In the genomic region with DNA sequence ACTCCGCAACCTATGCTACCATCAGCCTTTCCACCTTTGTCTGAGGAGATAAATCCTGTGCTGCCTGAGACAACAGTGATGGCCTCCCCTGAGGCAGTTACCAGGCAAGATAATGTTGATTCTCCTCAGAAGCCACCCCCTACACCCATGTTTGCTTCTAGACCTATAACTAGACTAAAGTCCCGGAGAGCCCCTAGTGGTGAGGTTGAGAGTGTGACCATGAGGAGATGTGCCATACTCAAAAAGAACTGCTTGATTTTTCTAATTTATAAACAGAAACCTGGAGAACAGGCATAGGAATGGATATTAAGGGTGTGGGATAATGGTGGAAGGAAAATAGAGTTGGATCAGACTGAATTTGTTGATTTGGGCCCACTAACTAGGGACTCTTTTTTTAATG, we compare ENCODE assay signal across 7 cellular contexts.
DNase-seq lines count a peak whose midpoint lies in the region; ATAC-seq and TF ChIP-seq lines count a peak whose summit lies in the region.
"Not testable (repeated sequence)": the region's sequence is repeated elsewhere in the genome, so short reads cannot be mapped to it uniquely, and the experiment has no call there.

No MANE protein-coding gene starts in this region.

- not testable (repeated sequence) for H3K4me2 ChIP-seq in DOHH2 (ENCODE audit: low read length); GM23338; Loucy (ENCODE audit: low read depth, low read length, poor library complexity, severe bottlenecking); OCI-LY1 (ENCODE audit: low read length)

- not testable (repeated sequence) for H3K27me3 ChIP-seq in DOHH2 (ENCODE audit: control insufficient read depth, low read length); GM23338 (ENCODE audit: insufficient read depth); Loucy (ENCODE audit: insufficient read depth, low read length, poor library complexity, severe bottlenecking); OCI-LY1 (ENCODE audit: insufficient read depth, low read length); endodermal cell (ENCODE audit: control insufficient read depth, insufficient read depth, low read length, poor library complexity, severe bottlenecking)

- not testable (repeated sequence) for H3K27ac Mint-ChIP-seq in GM23338, endodermal cell

- not testable (repeated sequence) for H3K4me3 ChIP-seq in DOHH2 (ENCODE audit: low read length); GM23338; Loucy (ENCODE audit: low read length, poor library complexity, severe bottlenecking); OCI-LY1 (ENCODE audit: low read depth, low read length, poor library complexity, severe bottlenecking); endodermal cell (ENCODE audit: low read length)

- not testable (repeated sequence) for H4K20me1 ChIP-seq in DOHH2 (ENCODE audit: control insufficient read depth, insufficient read depth, low read depth, low read length); GM23338 (replicated peaks; ENCODE audit: insufficient read depth); Loucy (ENCODE audit: insufficient read depth, low read length, poor library complexity, severe bottlenecking); OCI-LY1 (ENCODE audit: insufficient read depth, low read length)

- not testable (repeated sequence) for H2AFZ ChIP-seq in GM23338; Loucy (ENCODE audit: low read length); OCI-LY1 (ENCODE audit: low read length)

- H3K4me1 ChIP-seq in DOHH2 (ENCODE audit: control insufficient read depth, low read length); GM23338 (ENCODE audit: insufficient read depth); Loucy (ENCODE audit: insufficient read depth, low read length, poor library complexity, severe bottlenecking); OCI-LY1 (ENCODE audit: insufficient read depth, low read length, severe bottlenecking); endodermal cell (ENCODE audit: control insufficient read depth, insufficient read depth, low read length): not testable (repeated sequence)

- not testable (repeated sequence) for H3K9me3 ChIP-seq in DOHH2 (ENCODE audit: control insufficient read depth, insufficient read depth, low read length); Loucy (ENCODE audit: insufficient read depth, low read depth, low read length); OCI-LY1 (ENCODE audit: low read length); endodermal cell (ENCODE audit: control insufficient read depth, low read length)

- not testable (repeated sequence) for H3K27me3 Mint-ChIP-seq in GM23338 (ENCODE audit: insufficient read depth, low read depth, poor library complexity); endodermal cell (ENCODE audit: insufficient read depth)

- peak; percentile 19 for TF ChIP-seq CTCF in C4-2B (conservative IDR thresholded peaks at IDR 0.05)
- TF ChIP-seq CTCF in DOHH2 (IDR thresholded peaks at IDR 0.05; ENCODE audit: low read depth, low read length, poor library complexity, severe bottlenecking): peak; percentile 21
- peak; percentile 40 to 46 for TF ChIP-seq CTCF in GM23338 (conservative IDR thresholded peaks at IDR 0.05; ENCODE audit: low read depth in 2 of 2)
- TF ChIP-seq CTCF in Loucy (conservative IDR thresholded peaks at IDR 0.05; ENCODE audit: low read length): peak; percentile 32
- TF ChIP-seq CTCF in OCI-LY1 (IDR thresholded peaks at IDR 0.05; ENCODE audit: low read length): peak; percentile 16; the same call in 1 of the 2 replicates
- TF ChIP-seq CTCF in endodermal cell (conservative IDR thresholded peaks at IDR 0.05): peak; percentile 50

- H3K4me1 Mint-ChIP-seq in GM23338, endodermal cell: not testable (repeated sequence)

- not testable (repeated sequence) for H3K36me3 Mint-ChIP-seq in GM23338 (ENCODE audit: low read depth); endodermal cell (ENCODE audit: low read depth)

- H3F3A ChIP-seq in DOHH2 (ENCODE audit: control insufficient read depth, insufficient read depth); GM23338 (replicated peaks; ENCODE audit: low read depth); Loucy (ENCODE audit: low read depth); OCI-LY1 (ENCODE audit: insufficient read depth, low read length): not testable (repeated sequence)

- not testable (repeated sequence) for H3K79me2 ChIP-seq in DOHH2 (ENCODE audit: control insufficient read depth, low read length); GM23338 (replicated peaks; ENCODE audit: insufficient read depth); Loucy (ENCODE audit: insufficient read depth, low read length); OCI-LY1 (ENCODE audit: insufficient read depth, low read length)

- not testable (repeated sequence) for ATAC-seq in GM23338

- H3K4me3 Mint-ChIP-seq in GM23338, endodermal cell: not testable (repeated sequence)

- H3K36me3 ChIP-seq in DOHH2 (ENCODE audit: control insufficient read depth, low read length); GM23338 (ENCODE audit: insufficient read depth); Loucy (ENCODE audit: insufficient read depth, low read length); OCI-LY1 (ENCODE audit: insufficient read depth, low read length); endodermal cell (ENCODE audit: control insufficient read depth, insufficient read depth, low read length): not testable (repeated sequence)

- not testable (repeated sequence) for H3K9ac ChIP-seq in Loucy (ENCODE audit: low read depth, low read length, poor library complexity, severe bottlenecking); OCI-LY1 (ENCODE audit: low read length); endodermal cell (ENCODE audit: extremely low read depth, low read length, poor library complexity, severe bottlenecking)

- not testable (repeated sequence) for H3K9me2 ChIP-seq in DOHH2 (replicated peaks; ENCODE audit: control insufficient read depth, low read length); GM23338 (ENCODE audit: insufficient read depth); Loucy (replicated peaks; ENCODE audit: low read depth, low read length); OCI-LY1 (ENCODE audit: low read depth, low read length)

- H3K9me3 Mint-ChIP-seq in GM23338: not testable (repeated sequence)
- H3K9me3 Mint-ChIP-seq in endodermal cell: peaks cover 51% of the 10 kb centered on the region

- 100% methylated on average over 1 of the region's 2 CpGs; no CpG with 5 or more reads in 1 of the 2 experiments for WGBS in endodermal cell (ENCODE audit: insufficient coverage in 1 of 2, insufficient read length in 1 of 2), 2 experiments

- in situ Hi-C loops in SK-MEL-5 (cut with HindIII; ENCODE audit: low pct_unique_long_range_greater_than_20kb, low sequenced_read_pairs): not testable (repeated sequence)

- H3K27ac ChIP-seq in C4-2B; DOHH2 (ENCODE audit: low read depth, low read length); GM23338 (ENCODE audit: low read depth); OCI-LY1 (ENCODE audit: low read depth, low read length, poor library complexity, severe bottlenecking); endodermal cell (ENCODE audit: low read depth, low read length): not testable (repeated sequence)

- peak; percentile 11 for DNase-seq in GM23338 (ENCODE audit: low spot score)
- peak; percentile 21 for DNase-seq in SK-MEL-5 (ENCODE audit: low read depth, low spot score)
- peak; percentile 51 for DNase-seq in endodermal cell
